ENCODE assay signal across 8 cellular contexts in genomic region chr2:206642075-206643025, GRCh38. TPM values are rescaled to one million over a fixed set of nuclear protein-coding genes. Genes with fewer than 3 reads are reported as not detected.
A peak's percentile ranks its signal among the peaks of the same experiment; 100 is the strongest.
DNase-seq lines count a peak whose midpoint lies in the region; ATAC-seq and TF ChIP-seq lines count a peak whose summit lies in the region.

Gene FAM237A, plus strand, starts transcription at chr2:206642487. Its CDS starts 1,750 bp downstream, at chr2:206644237.

- H3K27ac Mint-ChIP-seq in osteocyte (ENCODE audit: unreplicated experiment), result no peak within 1 kb of the TSS

- H3K27me3 ChIP-seq in cardiac muscle cell, result peaks cover 65% of the 10 kb centered on the region
- H3K27me3 ChIP-seq in right atrium auricular region, result peaks cover 0 to 7% of the 10 kb centered on the region in 2 donors
- no peaks in the 10 kb centered on the region for H3K27me3 ChIP-seq in SJSA1 (replicated peaks)

- DNase-seq in cardiac muscle cell (ENCODE audit: low read depth in 1 of 2, low spot score in 1 of 2) (peak; percentile 73 to 87), right atrium auricular region (ENCODE audit: low spot score) (no peak), SJSA1 (ENCODE audit: low read depth in 1 of 2, low spot score in 2 of 2) (peak; percentile 14 to 46), fibroblast of mammary gland (ENCODE audit: low read depth) (peak; percentile 67), osteocyte (ENCODE audit: extremely low spot score, unreplicated experiment) (peak; percentile 84), NCI-H1436 treated with DMSO at 0.1 percent for 48 hours (lab: John Stamatoyannopoulos, UW) (no peak)

- ATAC-seq in HG03280 (IDR thresholded peaks at IDR 0.05; ENCODE audit: unreplicated experiment) (no peak), HG03139 (IDR thresholded peaks at IDR 0.05; ENCODE audit: unreplicated experiment) (no peak)

- H3K4me3 Mint-ChIP-seq in osteocyte (ENCODE audit: unreplicated experiment), result peak within 1 kb of the TSS; percentile 23

- no peaks in the 10 kb centered on the region for H3K36me3 Mint-ChIP-seq in osteocyte (ENCODE audit: unreplicated experiment)

- H3K36me3 ChIP-seq in cardiac muscle cell, result no peaks in the 10 kb centered on the region
- no peaks in the 10 kb centered on the region for H3K36me3 ChIP-seq in right atrium auricular region
- no peaks in the 10 kb centered on the region for H3K36me3 ChIP-seq in SJSA1

- no peaks in the 10 kb centered on the region for H3K9me3 Mint-ChIP-seq in osteocyte (ENCODE audit: unreplicated experiment)

- peaks cover 2% of the 10 kb centered on the region for H3K4me1 Mint-ChIP-seq in osteocyte (ENCODE audit: unreplicated experiment)

- no peak for TF ChIP-seq CTCF in cardiac muscle cell (IDR thresholded peaks at IDR 0.05; ENCODE audit: low read depth, low read length)
- TF ChIP-seq CTCF in right atrium auricular region (IDR thresholded peaks at IDR 0.05), result no peak
- no peak for TF ChIP-seq CTCF in fibroblast of mammary gland (conservative IDR thresholded peaks at IDR 0.05; ENCODE audit: control insufficient read depth, insufficient read depth, low read depth, low read length)
- TF ChIP-seq CTCF in osteocyte (IDR thresholded peaks at IDR 0.05), result no peak

- no peaks in the 10 kb centered on the region for H3K9me3 ChIP-seq in cardiac muscle cell (ENCODE audit: low read depth)
- H3K9me3 ChIP-seq in right atrium auricular region, result no peaks in the 10 kb centered on the region
- no peaks in the 10 kb centered on the region for H3K9me3 ChIP-seq in SJSA1 (replicated peaks)

- H3K27me3 Mint-ChIP-seq in osteocyte (ENCODE audit: unreplicated experiment), result peaks cover 11% of the 10 kb centered on the region

- H3K4me3 ChIP-seq in cardiac muscle cell, result peak within 1 kb of the TSS; percentile 18
- no peak within 1 kb of the TSS for H3K4me3 ChIP-seq in right atrium auricular region
- no peak within 1 kb of the TSS for H3K4me3 ChIP-seq in SJSA1
- H3K4me3 ChIP-seq in fibroblast of mammary gland (ENCODE audit: control insufficient read depth, low read depth, low read length), result no peak within 1 kb of the TSS

- H3K27ac ChIP-seq in cardiac muscle cell (no peak within 1 kb of the TSS), right atrium auricular region (no peak within 1 kb of the TSS), SJSA1 (no peak within 1 kb of the TSS)

- H3K4me1 ChIP-seq in cardiac muscle cell (ENCODE audit: low read depth), result no peaks in the 10 kb centered on the region
- H3K4me1 ChIP-seq in right atrium auricular region, result peaks cover 0 to 6% of the 10 kb centered on the region in 2 donors
- no peaks in the 10 kb centered on the region for H3K4me1 ChIP-seq in SJSA1 (replicated peaks)

RNA-seq across cellular contexts. Expression of gene FAM237A, which starts in this region (rescaled TPM):
- not detected in 2 replicates for total RNA-seq in cardiac muscle cell
- not detected in 2 replicates for polyA plus RNA-seq in cardiac muscle cell
- total RNA-seq in right atrium auricular region, result not detected
- not detected in 2 replicates for total RNA-seq in SJSA1 (2014; rRNA removed; shearing (Covaris generic))
- not detected in 2 replicates for total RNA-seq in osteocyte

Comparison
In these comparisons a context has a peak if more than half of its experiments do, and no peak if none do; other contexts are left out.
1. Peak in DNase-seq and H3K4me3 ChIP-seq in cardiac muscle cell; RNA of the gene not detected or under 1 TPM.
2. Peak in DNase-seq in SJSA1; RNA of the gene not detected or under 1 TPM.
3. Peak in DNase-seq in osteocyte; RNA of the gene not detected or under 1 TPM.